In the genomic region with DNA sequence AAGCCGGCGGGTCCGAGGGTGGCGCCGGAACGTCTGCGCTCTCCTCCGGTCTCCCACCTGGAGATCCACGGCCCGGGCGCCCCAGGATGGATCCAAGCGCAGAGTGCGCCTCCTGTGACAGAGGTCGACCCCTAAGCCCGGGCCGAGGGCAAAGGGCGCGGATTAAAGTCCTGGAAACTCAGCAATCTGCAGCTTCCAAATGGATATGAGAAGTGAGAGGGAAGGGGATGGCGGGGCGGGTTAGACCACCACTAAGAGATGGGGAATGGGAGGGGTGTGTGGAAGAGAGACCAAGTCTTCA, we compare ENCODE assay signal across 8 cellular contexts. TPM values are rescaled to one million over a fixed set of nuclear protein-coding genes. Genes with fewer than 3 reads are reported as not detected.
DNase-seq lines count a peak whose midpoint lies in the region; ATAC-seq, FAIRE-seq and TF ChIP-seq lines count a peak whose summit lies in the region.
"Had no signal": no experiment of that assay in that cellular context is flagged by ENCODE, and none has a peak within 500 bp of the region (broad histone marks: within the 10 kb centered on the region; RNA-seq: fewer than 3 reads in every experiment).

No MANE protein-coding gene starts in this region.

- H3K9ac ChIP-seq in astrocyte (ENCODE audit: low read length) = peak overlapping the region; percentile 75
- peak overlapping the region in 1 of 2 donors; percentile 67 for H3K9ac ChIP-seq in kidney (ENCODE audit: low read length in 2 of 2)

- H3K79me2 ChIP-seq in astrocyte (ENCODE audit: insufficient read depth, low read length) = peaks cover 23% of the 10 kb centered on the region

- H3K4me1 ChIP-seq in astrocyte (ENCODE audit: insufficient read depth, low read length) (peaks cover 16% of the 10 kb centered on the region), kidney (ENCODE audit: control insufficient read depth in 1 of 2, insufficient read depth in 1 of 2, low read depth in 1 of 2, low read length in 2 of 2) (peaks cover 11 to 15% of the 10 kb centered on the region in 2 donors), stomach (peaks cover 37 to 76% (median 41%) of the 10 kb centered on the region in 4 donors)

- no peaks in the 10 kb centered on the region for H3K9me3 Mint-ChIP-seq in astrocyte (ENCODE audit: unreplicated experiment)
- H3K9me3 Mint-ChIP-seq: activated naive CD4-positive, alpha-beta T cell treated with anti-CD3 and anti-CD28 coated beads, Interleukin-2, amount 50 U/mL, for 72 hours had no signal

- no peak for TF ChIP-seq EP300 in stomach (IDR thresholded peaks at IDR 0.05)

- H3K36me3 ChIP-seq in astrocyte (ENCODE audit: insufficient read depth, low read length) = peaks cover 6% of the 10 kb centered on the region
- peaks cover 0 to 3% of the 10 kb centered on the region in 2 donors for H3K36me3 ChIP-seq in kidney (ENCODE audit: control insufficient read depth in 1 of 2, insufficient read depth in 2 of 2, low read length in 2 of 2)
- H3K36me3 ChIP-seq in stomach = peaks cover 9 to 24% (median 21%) of the 10 kb centered on the region in 4 donors

- WGBS in stomach, 5 donors = 11 to 18% (median 12%) methylated on average over 10 to 20 of the region's 20 CpGs

- H3K4me3 ChIP-seq in HL-60 (replicated peaks; ENCODE audit: insufficient read depth, low read length) = peak overlapping the region; percentile 76
- H3K4me3 ChIP-seq in astrocyte (ENCODE audit: insufficient read depth, low read depth, low read length) = peak overlapping the region; percentile 93
- H3K4me3 ChIP-seq in kidney (ENCODE audit: low read length in 2 of 2) = peak overlapping the region; percentile 45 to 67
- H3K4me3 ChIP-seq in stomach = peak overlapping the region; percentile 65 to 71 (median 66)

- TF ChIP-seq POLR2A in stomach (IDR thresholded peaks at IDR 0.05) (no peak), GM18505 (IDR thresholded peaks at IDR 0.05; ENCODE audit: borderline replicate concordance, extremely low read depth, insufficient read depth, insufficient read length) (no peak)

- H3K27ac ChIP-seq in HL-60 (replicated peaks) (no peak overlapping the region), astrocyte (ENCODE audit: low read depth, low read length) (no peak overlapping the region), kidney (ENCODE audit: low read depth in 2 of 2, low read length in 2 of 2) (peak overlapping the region in 1 of 2 donors; percentile 38), stomach (peak overlapping the region; percentile 85 to 92 (median 88))

- H3K4me2 ChIP-seq in astrocyte (ENCODE audit: low read length) = peak overlapping the region; percentile 95

- ATAC-seq in GM18505 (IDR thresholded peaks at IDR 0.05; ENCODE audit: unreplicated experiment) = no peak

- no peaks in the 10 kb centered on the region for H3K27me3 ChIP-seq in HL-60 (ENCODE audit: insufficient read depth, poor library complexity, severe bottlenecking)
- H3K27me3 ChIP-seq in astrocyte (ENCODE audit: insufficient read depth, low read length) = no peaks in the 10 kb centered on the region
- H3K27me3 ChIP-seq in stomach = no peaks in the 10 kb centered on the region

- H3K4me3 Mint-ChIP-seq in astrocyte (ENCODE audit: unreplicated experiment) = peak overlapping the region; percentile 86

- peaks cover 9% of the 10 kb centered on the region for H3K36me3 Mint-ChIP-seq in astrocyte (ENCODE audit: low read depth, unreplicated experiment)
- H3K36me3 Mint-ChIP-seq: activated naive CD4-positive, alpha-beta T cell treated with anti-CD3 and anti-CD28 coated beads, Interleukin-2, amount 50 U/mL, for 72 hours had no signal

- H3K4me1 Mint-ChIP-seq in astrocyte (ENCODE audit: low read depth, unreplicated experiment) = peaks cover 6% of the 10 kb centered on the region

- TF ChIP-seq CTCF in HL-60 (IDR thresholded peaks at IDR 0.05; ENCODE audit: insufficient read depth, low read length) (no peak), astrocyte (IDR thresholded peaks at IDR 0.05; ENCODE audit: insufficient read depth, low read depth, low read length) (no peak), kidney (IDR thresholded peaks at IDR 0.05; ENCODE audit: borderline replicate concordance, extremely low read depth, insufficient read depth) (no peak), stomach (IDR thresholded peaks at IDR 0.05) (no peak)

- H3K27ac Mint-ChIP-seq in astrocyte (ENCODE audit: unreplicated experiment) = no peak overlapping the region

- no peaks in the 10 kb centered on the region for H3K27me3 Mint-ChIP-seq in astrocyte (ENCODE audit: low read depth, unreplicated experiment)

- H3K9me3 ChIP-seq in astrocyte (ENCODE audit: insufficient read depth, low read depth, low read length) (no peaks in the 10 kb centered on the region), kidney (ENCODE audit: control insufficient read depth in 1 of 2, low read length in 2 of 2) (no peaks in the 10 kb centered on the region), stomach (no peaks in the 10 kb centered on the region)

- intact Hi-C loops in kidney (cut with DNase I) (no loop called here), stomach (cut with DNase I; ENCODE audit: low total_unique reads) (no loop called here)

- FAIRE-seq in astrocyte (lab: Jason Lieb, UNC) (no peak), kidney (lab: Jason Lieb, UNC) (no peak)

- H4K20me1 ChIP-seq in astrocyte (ENCODE audit: insufficient read depth, low read length) = peaks cover 14% of the 10 kb centered on the region

- peak overlapping the region; percentile 78 for H2AFZ ChIP-seq in astrocyte (ENCODE audit: low read depth, low read length)

- DNase-seq in HL-60 (ENCODE audit: low read depth in 1 of 2, low spot score in 1 of 2) (no peak), astrocyte (ENCODE audit: low read depth) (no peak), kidney (peak; percentile 87), stomach (peak; percentile 44), DMS79 (lab: John Stamatoyannopoulos, UW) (no peak), NCI-H1930 (lab: John Stamatoyannopoulos, UW) (no peak)

RNA-seq across cellular contexts. Expression of gene MICAL1, which starts 0.7 kb away (rescaled TPM):
- 48.0 and 57.2 TPM in 2 replicates for total RNA-seq in astrocyte
- total RNA-seq in kidney = 38.7 TPM
- 13.7 TPM for polyA plus RNA-seq in kidney (ENCODE audit: insufficient read depth, low read depth, low replicate concordance)
- 100 to 1,000 TPM in 3 of 5 donors, 10 to 100 TPM in 2; 13.8 to 205 (median 101) TPM for total RNA-seq in stomach
- 10 to 100 TPM; 15.8 to 18.5 (median 15.8) TPM for polyA plus RNA-seq in stomach

RNA-seq across cellular contexts. Expression of gene SMPD2, which starts 15.7 kb away (rescaled TPM):
- total RNA-seq in astrocyte (4.9 and 6.2 TPM in 2 replicates), kidney (17.4 TPM), stomach (10 to 100 TPM; 10.7 to 80.5 (median 17.2) TPM)
- polyA plus RNA-seq in kidney (ENCODE audit: insufficient read depth, low read depth, low replicate concordance) (14.7 TPM), stomach (10 to 100 TPM; 14.0 to 21.8 (median 17.6) TPM)

RNA-seq across cellular contexts. Expression of gene PPIL6, which starts 15.8 kb away (rescaled TPM):
- total RNA-seq in astrocyte = 1.6 and 1.7 TPM in 2 replicates
- 8.4 TPM for total RNA-seq in kidney
- 6.0 TPM for polyA plus RNA-seq in kidney (ENCODE audit: insufficient read depth, low read depth, low replicate concordance)
- total RNA-seq in stomach = 1 to 10 TPM in 3 of 5 donors, not detected in 2; 1.4 to 8.6 (median 3.2) TPM
- polyA plus RNA-seq in stomach = 1 to 10 TPM; 1.0 to 4.0 (median 2.7) TPM
- total RNA-seq: activated naive CD4-positive, alpha-beta T cell treated with anti-CD3 and anti-CD28 coated beads, Interleukin-2, amount 50 U/mL, for 72 hours had no signal

RNA-seq across cellular contexts. Expression of gene ZBTB24, which starts 26.8 kb away (rescaled TPM):
- total RNA-seq in astrocyte (8.4 and 9.3 TPM in 2 replicates), kidney (12.0 TPM), stomach (1 to 10 TPM; 1.4 to 9.3 (median 6.8) TPM)
- polyA plus RNA-seq in kidney (ENCODE audit: insufficient read depth, low read depth, low replicate concordance) (3.1 TPM), stomach (1 to 10 TPM; 2.3 to 3.2 (median 2.6) TPM)

Comparison
In these comparisons a context has a peak if more than half of its experiments do, and no peak if none do; other contexts are left out.
1. DNase-seq: peak in kidney (single experiment) and stomach (single experiment); none in HL-60 (0 of 2), astrocyte (single experiment), DMS79 (single experiment) and NCI-H1930 (0 of 2).
2. H3K27ac ChIP-seq: peak in stomach (5 of 5); none in HL-60 (single experiment) and astrocyte (single experiment).
3. Peak in every context shown above with its lines, with median percentiles within 50 percentile points of each other: H3K4me3 ChIP-seq.